In the genomic region with DNA sequence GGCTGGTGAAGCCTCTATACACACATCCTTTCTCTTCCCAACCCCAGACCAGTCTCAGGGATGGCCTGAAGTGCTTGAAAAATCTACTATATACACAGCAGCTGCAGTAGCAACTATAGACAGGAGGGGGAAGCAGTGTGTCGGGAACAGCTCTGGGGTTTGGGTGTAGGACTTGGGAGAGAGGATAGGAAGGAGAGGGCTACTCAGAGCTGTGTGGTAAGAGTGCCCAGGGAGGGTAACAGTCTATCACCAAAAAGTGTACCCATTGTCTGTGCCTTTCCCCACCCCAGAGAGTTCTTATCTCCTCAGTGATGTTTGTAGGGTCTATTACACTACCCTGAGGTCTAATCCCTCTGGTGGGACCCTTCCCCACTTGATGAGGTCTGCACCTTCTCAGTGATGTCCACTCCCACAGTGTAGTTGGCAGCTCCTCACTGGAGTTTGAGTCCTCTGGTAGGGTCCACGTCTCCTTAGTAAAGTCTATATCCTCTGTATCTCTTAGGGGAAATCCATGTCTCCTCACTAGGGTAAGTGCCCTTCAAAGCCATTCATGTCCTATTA, we compare ENCODE assay signal across 8 cellular contexts. TPM values are rescaled to one million over a fixed set of nuclear protein-coding genes. Genes with fewer than 3 reads are reported as not detected.
DNase-seq lines count a peak whose midpoint lies in the region; ATAC-seq, FAIRE-seq and TF ChIP-seq lines count a peak whose summit lies in the region.

No MANE protein-coding gene starts in this region.

- DNase-seq in GF-D8 (lab: John Stamatoyannopoulos, UW), result peak; percentile 70
- DNase-seq in NCI-H1092 (lab: John Stamatoyannopoulos, UW), result peak; percentile 71
- DNase-seq in SJCRH30, result peak; percentile 87 to 96
- DNase-seq in activated naive CD8-positive, alpha-beta T cell treated with anti-CD3 and anti-CD28 coated beads, Interleukin-2, amount 50 U/mL, for 24 hours, result peak; percentile 61
- DNase-seq in Right ventricle myocardium superior, result peak; percentile 81
- peak; percentile 46 to 87 (median 68) for DNase-seq in pancreas
- DNase-seq in cortex of kidney (lab: John Stamatoyannopoulos, UW), result no peak

- peak overlapping the region; percentile 24 for H3K27ac Mint-ChIP-seq in activated naive CD8-positive, alpha-beta T cell treated with anti-CD3 and anti-CD28 coated beads, Interleukin-2, amount 50 U/mL, for 24 hours

- H3K4me3 ChIP-seq in SJCRH30 (no peak overlapping the region), pancreas (no peak overlapping the region)

- no peaks in the 10 kb centered on the region for H3K36me3 ChIP-seq in SJCRH30
- no peaks in the 10 kb centered on the region for H3K36me3 ChIP-seq in pancreas

- no peaks in the 10 kb centered on the region for H3K36me3 Mint-ChIP-seq in activated naive CD8-positive, alpha-beta T cell treated with anti-CD3 and anti-CD28 coated beads, Interleukin-2, amount 50 U/mL, for 24 hours (ENCODE audit: low read depth)

- TF ChIP-seq CTCF in pancreas (IDR thresholded peaks at IDR 0.05), result peak; percentile 43 to 78 (median 72)

- H3K9me3 Mint-ChIP-seq in activated naive CD8-positive, alpha-beta T cell treated with anti-CD3 and anti-CD28 coated beads, Interleukin-2, amount 50 U/mL, for 24 hours, result no peaks in the 10 kb centered on the region

- 18 to 19% methylated on average over 2 of the region's 2 CpGs for WGBS in pancreas, 2 donors

- H3K27me3 Mint-ChIP-seq in activated naive CD8-positive, alpha-beta T cell treated with anti-CD3 and anti-CD28 coated beads, Interleukin-2, amount 50 U/mL, for 24 hours, result no peaks in the 10 kb centered on the region

- FAIRE-seq in pancreas (lab: Jason Lieb, UNC), result no peak

- H3K4me1 Mint-ChIP-seq in activated naive CD8-positive, alpha-beta T cell treated with anti-CD3 and anti-CD28 coated beads, Interleukin-2, amount 50 U/mL, for 24 hours, result peaks cover 47% of the 10 kb centered on the region

- H3K4me3 Mint-ChIP-seq in activated naive CD8-positive, alpha-beta T cell treated with anti-CD3 and anti-CD28 coated beads, Interleukin-2, amount 50 U/mL, for 24 hours, result peak overlapping the region; percentile 19

- H3K9me3 ChIP-seq in SJCRH30 (replicated peaks) (no peaks in the 10 kb centered on the region), pancreas (no peaks in the 10 kb centered on the region)

- ATAC-seq in activated naive CD8-positive, alpha-beta T cell treated with anti-CD3 and anti-CD28 coated beads, Interleukin-2, amount 50 U/mL, for 24 hours, result peak; percentile 30
- ATAC-seq in Right ventricle myocardium superior (ENCODE audit: poor library complexity) (peak; percentile 61), pancreas (peak; percentile 43 to 72 (median 55)), HG03432 (IDR thresholded peaks at IDR 0.05; ENCODE audit: unreplicated experiment) (no peak)

- no peak overlapping the region for H3K27ac ChIP-seq in SJCRH30
- no peak overlapping the region for H3K27ac ChIP-seq in pancreas

- H3K27me3 ChIP-seq in SJCRH30, result no peaks in the 10 kb centered on the region
- no peaks in the 10 kb centered on the region for H3K27me3 ChIP-seq in pancreas

- H3K4me1 ChIP-seq in SJCRH30 (peaks cover 4% of the 10 kb centered on the region; the same call in 1 of the 2 replicates), pancreas (peaks cover 0 to 17% (median 6%) of the 10 kb centered on the region in 3 donors)

- intact Hi-C loops in Right ventricle myocardium superior (cut with DNase I), result loop anchor here (2.0 to 5.0 kb wide), 2 partner anchors 83 to 133 kb away; no protein-coding TSS in a partner anchor
- intact Hi-C loops in pancreas (cut with DNase I), result loop anchor here in 2 of 3 donors (2.0 to 10.0 kb wide), 2 partner anchors 81 to 83 kb away; a partner anchor contains a TSS

RNA-seq across cellular contexts. Expression of a gene that starts 1.5 kb away (rescaled TPM):
- 7.5 and 11.8 TPM in 2 replicates for total RNA-seq in SJCRH30 (2014; rRNA removed; shearing (Covaris generic))
- 21.0 TPM for total RNA-seq in Right ventricle myocardium superior
- total RNA-seq in pancreas, result 10 to 100 TPM; 12.1 to 23.7 (median 13.9) TPM
- polyA plus RNA-seq in pancreas, result 10 to 100 TPM; 24.1 to 30.3 TPM

RNA-seq across cellular contexts. Expression of a gene that starts 2.2 kb away (rescaled TPM):
- total RNA-seq in SJCRH30 (2014; rRNA removed; shearing (Covaris generic)), result 14.8 and 18.0 TPM in 2 replicates
- total RNA-seq in Right ventricle myocardium superior (137 TPM), pancreas (10 to 100 TPM; 12.2 to 24.3 (median 19.4) TPM)
- 10 to 100 TPM; 29.8 to 42.5 TPM for polyA plus RNA-seq in pancreas

RNA-seq across cellular contexts. Expression of a gene that starts 48.7 kb away (rescaled TPM):
- 21.5 and 22.2 TPM in 2 replicates for total RNA-seq in SJCRH30 (2014; rRNA removed; shearing (Covaris generic))
- total RNA-seq in Right ventricle myocardium superior (13.4 TPM), pancreas (10 to 100 TPM; 11.1 to 15.8 (median 11.7) TPM)
- 10 to 100 TPM; 16.7 to 19.3 TPM for polyA plus RNA-seq in pancreas
